Comparison of ENCODE assay signal across 1 cellular context in the genomic region with DNA sequence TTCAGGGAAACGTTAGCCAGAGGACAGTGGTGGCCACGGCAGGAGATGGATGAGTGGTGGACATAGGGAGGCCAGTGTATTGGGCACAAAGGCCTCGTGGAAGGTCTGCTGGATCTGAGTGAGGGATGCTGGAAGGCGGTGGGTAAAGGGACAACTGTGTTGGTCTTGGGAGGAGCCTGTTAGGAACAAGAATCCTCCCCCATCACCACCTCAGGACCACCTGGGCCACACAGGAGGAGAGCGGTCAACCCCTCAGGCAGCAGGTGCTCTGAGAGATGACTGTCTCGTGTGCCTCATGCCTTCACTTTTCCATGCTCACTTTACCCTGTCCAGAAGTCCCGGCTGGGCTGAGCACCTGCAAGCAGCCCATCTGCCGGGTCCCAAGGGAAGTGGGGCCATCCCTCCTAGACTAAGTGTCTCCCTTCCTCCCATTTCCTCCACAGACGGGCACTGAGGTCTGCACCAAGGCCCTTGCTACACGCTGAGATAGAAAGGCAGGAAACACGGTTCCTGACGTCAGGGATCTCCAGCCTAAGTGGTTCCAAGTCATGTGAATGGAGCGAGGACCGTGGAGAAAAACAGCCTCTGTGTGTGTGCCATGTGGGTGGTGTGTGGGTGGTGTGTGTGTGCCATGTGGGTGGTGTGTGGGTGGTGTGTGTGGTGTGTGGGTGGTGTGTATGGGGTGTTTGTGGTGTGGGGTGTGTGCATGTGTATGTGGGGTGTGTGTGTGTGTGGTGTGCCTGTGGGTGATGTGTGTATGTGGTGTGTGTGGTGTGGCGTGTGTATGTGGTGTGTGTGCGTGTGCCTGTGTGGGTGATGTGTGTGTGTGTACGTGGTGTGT.
TF ChIP-seq lines count a peak whose summit lies in the region.

No MANE protein-coding gene starts in this region.

TF ChIP-seq in GM12878, 131 proteins besides CTCF, POLR2A, EP300 and RAD21:
- TF ChIP-seq NBN (IDR thresholded peaks at IDR 0.05) (peak; percentile 88), ESRRA (IDR thresholded peaks at IDR 0.05; ENCODE audit: low read length) (no peak), BHLHE40 (IDR thresholded peaks at IDR 0.05; ENCODE audit: borderline replicate concordance in 1 of 2, low read depth in 2 of 2, low read length in 1 of 2) (peak; percentile 22 to 61; a peak in 2 of 4 replicates), HDGF (IDR thresholded peaks at IDR 0.05) (peak; percentile 87), ATF7 (IDR thresholded peaks at IDR 0.05; ENCODE audit: low read depth) (peak; percentile 85), SIX5 (IDR thresholded peaks at IDR 0.05; ENCODE audit: low read depth, low read length, severe bottlenecking) (no peak), HDAC2 (IDR thresholded peaks at IDR 0.05) (no peak), PAX5 (IDR thresholded peaks at IDR 0.05; ENCODE audit: borderline replicate concordance, low read depth, low read length) (peak; percentile 18; the same call in 1 of the 2 replicates), TCF3 (IDR thresholded peaks at IDR 0.05; ENCODE audit: borderline replicate concordance, insufficient read depth, low read depth, low read length) (0 out of 2 replicates have a peak, but pooled peaks have one; percentile 15), ZNF217 (IDR thresholded peaks at IDR 0.05) (0 out of 2 replicates have a peak, but pooled peaks have one; percentile 25), EGR1 (IDR thresholded peaks at IDR 0.05; ENCODE audit: borderline replicate concordance in 1 of 2, low read depth in 2 of 2, low read length in 2 of 2) (peak; percentile 65 to 91), CBFB (IDR thresholded peaks at IDR 0.05; ENCODE audit: low read depth) (no peak), IKZF2 (IDR thresholded peaks at IDR 0.05) (peak; percentile 38 to 58; a peak in 2 of 4 replicates), MTA2 (IDR thresholded peaks at IDR 0.05; ENCODE audit: low read depth) (0 out of 2 replicates have a peak, but pooled peaks have one; percentile 35), STAT1 (conservative IDR thresholded peaks at IDR 0.05) (no peak), RUNX3 (IDR thresholded peaks at IDR 0.05; ENCODE audit: low read length) (peak; percentile 80), SRF (IDR thresholded peaks at IDR 0.05; ENCODE audit: low read depth in 2 of 2, low read length in 2 of 2) (no peak), IKZF1 (conservative IDR thresholded peaks at IDR 0.05) (peak; percentile 14; the same call in 1 of the 2 replicates), CBX3 (IDR thresholded peaks at IDR 0.05; ENCODE audit: borderline replicate concordance, low read depth) (no peak), TAF1 (IDR thresholded peaks at IDR 0.05; ENCODE audit: borderline replicate concordance, low read depth, low read length) (no peak), NFYA (IDR thresholded peaks at IDR 0.05; ENCODE audit: borderline replicate concordance, low read depth, low read length) (no peak), BRCA1 (IDR thresholded peaks at IDR 0.05; ENCODE audit: low read depth, low read length) (no peak)
- TF ChIP-seq, protein P1, sequence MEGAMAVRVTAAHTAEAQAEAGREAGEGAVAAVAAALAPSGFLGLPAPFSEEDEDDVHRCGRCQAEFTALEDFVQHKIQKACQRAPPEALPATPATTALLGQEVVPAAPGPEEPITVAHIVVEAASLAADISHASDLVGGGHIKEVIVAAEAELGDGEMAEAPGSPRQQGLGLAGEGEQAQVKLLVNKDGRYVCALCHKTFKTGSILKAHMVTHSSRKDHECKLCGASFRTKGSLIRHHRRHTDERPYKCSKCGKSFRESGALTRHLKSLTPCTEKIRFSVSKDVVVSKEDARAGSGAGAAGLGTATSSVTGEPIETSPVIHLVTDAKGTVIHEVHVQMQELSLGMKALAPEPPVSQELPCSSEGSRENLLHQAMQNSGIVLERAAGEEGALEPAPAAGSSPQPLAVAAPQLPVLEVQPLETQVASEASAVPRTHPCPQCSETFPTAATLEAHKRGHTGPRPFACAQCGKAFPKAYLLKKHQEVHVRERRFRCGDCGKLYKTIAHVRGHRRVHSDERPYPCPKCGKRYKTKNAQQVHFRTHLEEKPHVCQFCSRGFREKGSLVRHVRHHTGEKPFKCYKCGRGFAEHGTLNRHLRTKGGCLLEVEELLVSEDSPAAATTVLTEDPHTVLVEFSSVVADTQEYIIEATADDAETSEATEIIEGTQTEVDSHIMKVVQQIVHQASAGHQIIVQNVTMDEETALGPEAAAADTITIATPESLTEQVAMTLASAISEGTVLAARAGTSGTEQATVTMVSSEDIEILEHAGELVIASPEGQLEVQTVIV (IDR thresholded peaks at IDR 0.05; ENCODE audit: borderline replicate concordance, partially characterized antibody), result peak; percentile 12
- TF ChIP-seq, protein P2, sequence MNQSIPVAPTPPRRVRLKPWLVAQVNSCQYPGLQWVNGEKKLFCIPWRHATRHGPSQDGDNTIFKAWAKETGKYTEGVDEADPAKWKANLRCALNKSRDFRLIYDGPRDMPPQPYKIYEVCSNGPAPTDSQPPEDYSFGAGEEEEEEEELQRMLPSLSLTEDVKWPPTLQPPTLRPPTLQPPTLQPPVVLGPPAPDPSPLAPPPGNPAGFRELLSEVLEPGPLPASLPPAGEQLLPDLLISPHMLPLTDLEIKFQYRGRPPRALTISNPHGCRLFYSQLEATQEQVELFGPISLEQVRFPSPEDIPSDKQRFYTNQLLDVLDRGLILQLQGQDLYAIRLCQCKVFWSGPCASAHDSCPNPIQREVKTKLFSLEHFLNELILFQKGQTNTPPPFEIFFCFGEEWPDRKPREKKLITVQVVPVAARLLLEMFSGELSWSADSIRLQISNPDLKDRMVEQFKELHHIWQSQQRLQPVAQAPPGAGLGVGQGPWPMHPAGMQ (IDR thresholded peaks at IDR 0.05; ENCODE audit: borderline replicate concordance), result peak; percentile 31; the same call in 1 of the 2 replicates
- TF ChIP-seq, protein P3, sequence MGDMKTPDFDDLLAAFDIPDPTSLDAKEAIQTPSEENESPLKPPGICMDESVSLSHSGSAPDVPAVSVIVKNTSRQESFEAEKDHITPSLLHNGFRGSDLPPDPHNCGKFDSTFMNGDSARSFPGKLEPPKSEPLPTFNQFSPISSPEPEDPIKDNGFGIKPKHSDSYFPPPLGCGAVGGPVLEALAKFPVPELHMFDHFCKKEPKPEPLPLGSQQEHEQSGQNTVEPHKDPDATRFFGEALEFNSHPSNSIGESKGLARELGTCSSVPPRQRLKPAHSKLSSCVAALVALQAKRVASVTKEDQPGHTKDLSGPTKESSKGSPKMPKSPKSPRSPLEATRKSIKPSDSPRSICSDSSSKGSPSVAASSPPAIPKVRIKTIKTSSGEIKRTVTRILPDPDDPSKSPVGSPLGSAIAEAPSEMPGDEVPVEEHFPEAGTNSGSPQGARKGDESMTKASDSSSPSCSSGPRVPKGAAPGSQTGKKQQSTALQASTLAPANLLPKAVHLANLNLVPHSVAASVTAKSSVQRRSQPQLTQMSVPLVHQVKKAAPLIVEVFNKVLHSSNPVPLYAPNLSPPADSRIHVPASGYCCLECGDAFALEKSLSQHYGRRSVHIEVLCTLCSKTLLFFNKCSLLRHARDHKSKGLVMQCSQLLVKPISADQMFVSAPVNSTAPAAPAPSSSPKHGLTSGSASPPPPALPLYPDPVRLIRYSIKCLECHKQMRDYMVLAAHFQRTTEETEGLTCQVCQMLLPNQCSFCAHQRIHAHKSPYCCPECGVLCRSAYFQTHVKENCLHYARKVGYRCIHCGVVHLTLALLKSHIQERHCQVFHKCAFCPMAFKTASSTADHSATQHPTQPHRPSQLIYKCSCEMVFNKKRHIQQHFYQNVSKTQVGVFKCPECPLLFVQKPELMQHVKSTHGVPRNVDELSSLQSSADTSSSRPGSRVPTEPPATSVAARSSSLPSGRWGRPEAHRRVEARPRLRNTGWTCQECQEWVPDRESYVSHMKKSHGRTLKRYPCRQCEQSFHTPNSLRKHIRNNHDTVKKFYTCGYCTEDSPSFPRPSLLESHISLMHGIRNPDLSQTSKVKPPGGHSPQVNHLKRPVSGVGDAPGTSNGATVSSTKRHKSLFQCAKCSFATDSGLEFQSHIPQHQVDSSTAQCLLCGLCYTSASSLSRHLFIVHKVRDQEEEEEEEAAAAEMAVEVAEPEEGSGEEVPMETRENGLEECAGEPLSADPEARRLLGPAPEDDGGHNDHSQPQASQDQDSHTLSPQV (IDR thresholded peaks at IDR 0.05), result no peak
- TF ChIP-seq, protein P4, sequence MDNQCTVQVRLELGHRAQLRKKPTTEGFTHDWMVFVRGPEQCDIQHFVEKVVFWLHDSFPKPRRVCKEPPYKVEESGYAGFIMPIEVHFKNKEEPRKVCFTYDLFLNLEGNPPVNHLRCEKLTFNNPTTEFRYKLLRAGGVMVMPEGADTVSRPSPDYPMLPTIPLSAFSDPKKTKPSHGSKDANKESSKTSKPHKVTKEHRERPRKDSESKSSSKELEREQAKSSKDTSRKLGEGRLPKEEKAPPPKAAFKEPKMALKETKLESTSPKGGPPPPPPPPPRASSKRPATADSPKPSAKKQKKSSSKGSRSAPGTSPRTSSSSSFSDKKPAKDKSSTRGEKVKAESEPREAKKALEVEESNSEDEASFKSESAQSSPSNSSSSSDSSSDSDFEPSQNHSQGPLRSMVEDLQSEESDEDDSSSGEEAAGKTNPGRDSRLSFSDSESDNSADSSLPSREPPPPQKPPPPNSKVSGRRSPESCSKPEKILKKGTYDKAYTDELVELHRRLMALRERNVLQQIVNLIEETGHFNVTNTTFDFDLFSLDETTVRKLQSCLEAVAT (IDR thresholded peaks at IDR 0.05), result peak; percentile 91
- TF ChIP-seq, protein P5, sequence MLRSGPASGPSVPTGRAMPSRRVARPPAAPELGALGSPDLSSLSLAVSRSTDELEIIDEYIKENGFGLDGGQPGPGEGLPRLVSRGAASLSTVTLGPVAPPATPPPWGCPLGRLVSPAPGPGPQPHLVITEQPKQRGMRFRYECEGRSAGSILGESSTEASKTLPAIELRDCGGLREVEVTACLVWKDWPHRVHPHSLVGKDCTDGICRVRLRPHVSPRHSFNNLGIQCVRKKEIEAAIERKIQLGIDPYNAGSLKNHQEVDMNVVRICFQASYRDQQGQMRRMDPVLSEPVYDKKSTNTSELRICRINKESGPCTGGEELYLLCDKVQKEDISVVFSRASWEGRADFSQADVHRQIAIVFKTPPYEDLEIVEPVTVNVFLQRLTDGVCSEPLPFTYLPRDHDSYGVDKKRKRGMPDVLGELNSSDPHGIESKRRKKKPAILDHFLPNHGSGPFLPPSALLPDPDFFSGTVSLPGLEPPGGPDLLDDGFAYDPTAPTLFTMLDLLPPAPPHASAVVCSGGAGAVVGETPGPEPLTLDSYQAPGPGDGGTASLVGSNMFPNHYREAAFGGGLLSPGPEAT (IDR thresholded peaks at IDR 0.05; ENCODE audit: low read depth), result peak; percentile 32; the same call in 1 of the 2 replicates
